ENCODE assay signal across 12 cellular contexts in genomic region chr19:35207391-35207871, GRCh38. TPM values are rescaled to one million over a fixed set of nuclear protein-coding genes. Genes with fewer than 3 reads are reported as not detected.
DNase-seq lines count a peak whose midpoint lies in the region; ATAC-seq, FAIRE-seq and TF ChIP-seq lines count a peak whose summit lies in the region.
"Had no signal": no experiment of that assay in that cellular context is flagged by ENCODE, and none has a peak within 500 bp of the region (broad histone marks: within the 10 kb centered on the region; RNA-seq: fewer than 3 reads in every experiment).

No MANE protein-coding gene starts in this region.

- H3K36me3 Mint-ChIP-seq in T-cell (no peaks in the 10 kb centered on the region), Caco-2 (ENCODE audit: insufficient read depth, unreplicated experiment) (no peaks in the 10 kb centered on the region)
- no peaks in the 10 kb centered on the region for H3K36me3 Mint-ChIP-seq in activated naive CD4-positive, alpha-beta T cell treated with anti-CD3 and anti-CD28 coated beads, Interleukin-2, amount 50 U/mL, for 24 hours
- peaks cover 0 to 22% (median 4%) of the 10 kb centered on the region in 5 donors for H3K36me3 Mint-ChIP-seq in naive thymus-derived CD4-positive, alpha-beta T cell

- POLR2A ChIA-PET in T-cell (lab: Charles Lee), result interaction anchor here (0.5 to 0.6 kb wide), 2 partner anchors 28 to 173 kb away, joined by 3 to 4 read pairs; no protein-coding TSS in a partner anchor
- POLR2A ChIA-PET in naive thymus-derived CD4-positive, alpha-beta T cell (lab: Charles Lee), result interaction anchor here (0.8 to 3.3 kb wide), 10 partner anchors 8 to 193 kb away, joined by 3 to 23 read pairs (median 6); partner anchors contain the start of gene FXYD5
- POLR2A ChIA-PET in Caco-2 (lab: Charles Lee), result no interaction called here

- no peak for TF ChIP-seq CTCF in DOHH2 (IDR thresholded peaks at IDR 0.05; ENCODE audit: low read depth, low read length, poor library complexity, severe bottlenecking)
- TF ChIP-seq CTCF in Caco-2 (IDR thresholded peaks at IDR 0.05; ENCODE audit: insufficient read depth in 1 of 2, low read depth in 1 of 2, low read length in 1 of 2, severe bottlenecking in 1 of 2, unreplicated experiment in 1 of 2), result no peak

- H3K4me3 ChIP-seq in DOHH2 (ENCODE audit: low read length), result no peak overlapping the region
- H3K4me3 ChIP-seq in naive thymus-derived CD4-positive, alpha-beta T cell (ENCODE audit: low read length), result no peak overlapping the region
- H3K4me3 ChIP-seq in Caco-2 (ENCODE audit: low read depth, low read length), result no peak overlapping the region
- H3K4me3 ChIP-seq: thoracic aorta had no signal

- peak in 8 of 34 experiments; percentile 15 to 49 (median 28) for DNase-seq in T-cell
- DNase-seq in naive thymus-derived CD4-positive, alpha-beta T cell, result peak in 6 of 9 donors; percentile 33 to 68 (median 50)
- DNase-seq in Caco-2, result no peak
- no peak for DNase-seq in RCC 7860 (ENCODE audit: low spot score)
- no peak for DNase-seq in medulla oblongata (ENCODE audit: extremely low spot score)
- DNase-seq: Kasumi-1, T1000 had no signal

- H3K4me1 Mint-ChIP-seq in T-cell (peaks cover 86 to 92% (median 87%) of the 10 kb centered on the region in 3 donors), Caco-2 (ENCODE audit: low read depth, unreplicated experiment) (peaks cover 7% of the 10 kb centered on the region)
- H3K4me1 Mint-ChIP-seq in activated naive CD4-positive, alpha-beta T cell treated with anti-CD3 and anti-CD28 coated beads, Interleukin-2, amount 50 U/mL, for 24 hours, result peaks cover 84% of the 10 kb centered on the region
- H3K4me1 Mint-ChIP-seq in naive thymus-derived CD4-positive, alpha-beta T cell, result peaks cover 50 to 95% (median 85%) of the 10 kb centered on the region in 7 donors

- H3K9me2 ChIP-seq in DOHH2 (replicated peaks; ENCODE audit: control insufficient read depth, low read length), result no peaks in the 10 kb centered on the region

- H3K27ac Mint-ChIP-seq in T-cell (peak overlapping the region; percentile 98 to 99), Caco-2 (ENCODE audit: unreplicated experiment) (no peak overlapping the region)
- peak overlapping the region; percentile 88 for H3K27ac Mint-ChIP-seq in activated naive CD4-positive, alpha-beta T cell treated with anti-CD3 and anti-CD28 coated beads, Interleukin-2, amount 50 U/mL, for 24 hours
- peak overlapping the region; percentile 93 to 100 (median 99) for H3K27ac Mint-ChIP-seq in naive thymus-derived CD4-positive, alpha-beta T cell

- CTCF ChIA-PET in T-cell (lab: Charles Lee) (no interaction called here), Caco-2 (lab: Charles Lee) (no interaction called here)
- CTCF ChIA-PET in naive thymus-derived CD4-positive, alpha-beta T cell (lab: Charles Lee), result interaction anchor here (1.7 kb wide), 1 partner anchor 8 kb away, joined by 8 read pairs; no protein-coding TSS in a partner anchor

- no TSS peak for BruUV-seq in Caco-2 (replicated peaks; lab: Mats Ljungman, UMichigan)

- H3K27me3 ChIP-seq in DOHH2 (ENCODE audit: control insufficient read depth, low read length) (no peaks in the 10 kb centered on the region), Caco-2 (replicated peaks; ENCODE audit: control insufficient read depth, insufficient read depth, low read length) (no peaks in the 10 kb centered on the region)
- no peaks in the 10 kb centered on the region for H3K27me3 ChIP-seq in naive thymus-derived CD4-positive, alpha-beta T cell (ENCODE audit: control insufficient read depth in 2 of 2, insufficient read depth in 2 of 2, low read length in 2 of 2)

- ATAC-seq in T-cell (replicated peaks in 1 of 4), result peak in 3 of 4 experiments; percentile 1 to 8 (median 2)
- ATAC-seq in naive thymus-derived CD4-positive, alpha-beta T cell, result no peak
- no peak for ATAC-seq in GM21717 (IDR thresholded peaks at IDR 0.05; ENCODE audit: unreplicated experiment)

- H3K4me1 ChIP-seq in DOHH2 (ENCODE audit: control insufficient read depth, low read length), result peaks cover 70% of the 10 kb centered on the region
- peaks cover 69 to 74% of the 10 kb centered on the region in 2 donors for H3K4me1 ChIP-seq in naive thymus-derived CD4-positive, alpha-beta T cell (ENCODE audit: control insufficient read depth in 2 of 2, insufficient read depth in 2 of 2, low read length in 2 of 2)
- no peaks in the 10 kb centered on the region for H3K4me1 ChIP-seq in Caco-2

- peaks cover 0 to 4% (median 3%) of the 10 kb centered on the region in 3 donors for H3K9me3 Mint-ChIP-seq in T-cell
- H3K9me3 Mint-ChIP-seq in activated naive CD4-positive, alpha-beta T cell treated with anti-CD3 and anti-CD28 coated beads, Interleukin-2, amount 50 U/mL, for 24 hours, result peaks cover 7% of the 10 kb centered on the region
- peaks cover 0 to 15% (median 3%) of the 10 kb centered on the region in 11 donors for H3K9me3 Mint-ChIP-seq in naive thymus-derived CD4-positive, alpha-beta T cell
- no peaks in the 10 kb centered on the region for H3K9me3 Mint-ChIP-seq in Caco-2 (ENCODE audit: unreplicated experiment)

- H3K27me3 Mint-ChIP-seq in T-cell, result no peaks in the 10 kb centered on the region
- no peaks in the 10 kb centered on the region for H3K27me3 Mint-ChIP-seq in activated naive CD4-positive, alpha-beta T cell treated with anti-CD3 and anti-CD28 coated beads, Interleukin-2, amount 50 U/mL, for 24 hours
- no peaks in the 10 kb centered on the region for H3K27me3 Mint-ChIP-seq in naive thymus-derived CD4-positive, alpha-beta T cell
- no peaks in the 10 kb centered on the region for H3K27me3 Mint-ChIP-seq in Caco-2 (ENCODE audit: insufficient read depth, unreplicated experiment)

- H3K36me3 ChIP-seq in DOHH2 (ENCODE audit: control insufficient read depth, low read length) (peaks cover 3% of the 10 kb centered on the region; the same call in 1 of the 2 replicates), Caco-2 (ENCODE audit: control insufficient read depth, insufficient read depth, low read length) (no peaks in the 10 kb centered on the region)
- H3K36me3 ChIP-seq in naive thymus-derived CD4-positive, alpha-beta T cell (ENCODE audit: control insufficient read depth in 2 of 3, insufficient read depth in 3 of 3, low read length in 3 of 3), result no peaks in the 10 kb centered on the region
- H3K36me3 ChIP-seq: thoracic aorta had no signal

- peaks cover 25% of the 10 kb centered on the region for H3F3A ChIP-seq in DOHH2 (ENCODE audit: control insufficient read depth, insufficient read depth)

- H3K4me3 Mint-ChIP-seq in T-cell, result peak overlapping the region; percentile 13 to 72 (median 43)
- no peak overlapping the region for H3K4me3 Mint-ChIP-seq in activated naive CD4-positive, alpha-beta T cell treated with anti-CD3 and anti-CD28 coated beads, Interleukin-2, amount 50 U/mL, for 24 hours
- peak overlapping the region in 8 of 10 donors; percentile 39 to 78 (median 58) for H3K4me3 Mint-ChIP-seq in naive thymus-derived CD4-positive, alpha-beta T cell
- no peak overlapping the region for H3K4me3 Mint-ChIP-seq in Caco-2 (ENCODE audit: unreplicated experiment)

- intact Hi-C loops in naive thymus-derived CD4-positive, alpha-beta T cell (cut with micrococcal nuclease), result loop anchor here in 1 of 2 donors (2.0 kb wide), 1 partner anchor 61 kb away; the partner anchor contains the start of gene USF2
- intact Hi-C loops in Caco-2 (cut with micrococcal nuclease; ENCODE audit: unreplicated experiment), result no loop called here

- no peaks in the 10 kb centered on the region for H3K9me3 ChIP-seq in DOHH2 (ENCODE audit: control insufficient read depth, insufficient read depth, low read length)
- H3K9me3 ChIP-seq in naive thymus-derived CD4-positive, alpha-beta T cell (ENCODE audit: control insufficient read depth in 2 of 3, low read length in 3 of 3), result peaks cover 0 to 5% (median 0%) of the 10 kb centered on the region in 3 experiments
- H3K9me3 ChIP-seq in Caco-2, result no peaks in the 10 kb centered on the region; the same call in 1 of the 2 replicates
- H3K9me3 ChIP-seq: thoracic aorta had no signal

- H3K27ac ChIP-seq in DOHH2 (ENCODE audit: low read depth, low read length), result peak overlapping the region; percentile 16; the same call in 1 of the 2 replicates
- H3K27ac ChIP-seq in naive thymus-derived CD4-positive, alpha-beta T cell (ENCODE audit: low read depth, low read length), result peak overlapping the region; percentile 87
- H3K27ac ChIP-seq: thoracic aorta had no signal

- peak overlapping the region; percentile 65; the same call in 1 of the 2 replicates for H3K4me2 ChIP-seq in DOHH2 (ENCODE audit: low read length)

- FAIRE-seq in RCC 7860 (lab: Jason Lieb, UNC), result no peak

- no peaks in the 10 kb centered on the region for H4K20me1 ChIP-seq in DOHH2 (ENCODE audit: control insufficient read depth, insufficient read depth, low read depth, low read length)

- H3K79me2 ChIP-seq in DOHH2 (ENCODE audit: control insufficient read depth, low read length), result no peaks in the 10 kb centered on the region

RNA-seq across cellular contexts. Expression of gene FAM187B, which starts 21.1 kb away (rescaled TPM):
- total RNA-seq in T-cell (not detected), Caco-2 (2022) (not detected in 2 replicates)
- not detected for total RNA-seq in naive thymus-derived CD4-positive, alpha-beta T cell
- polyA plus RNA-seq in naive thymus-derived CD4-positive, alpha-beta T cell, result not detected
- total RNA-seq: fibroblast of villous mesenchyme, thoracic aorta had no signal

RNA-seq across cellular contexts. Expression of gene LSR, which starts 41.4 kb away (rescaled TPM):
- 10 to 100 TPM; 36.8 to 64.9 (median 57.4) TPM for total RNA-seq in T-cell
- 10 to 100 TPM in 4 of 5 experiments, 1 to 10 TPM in 1; 4.6 to 59.3 (median 25.1) TPM for total RNA-seq in naive thymus-derived CD4-positive, alpha-beta T cell
- polyA plus RNA-seq in naive thymus-derived CD4-positive, alpha-beta T cell, result 10 to 100 TPM; 23.4 to 39.1 TPM
- 172 and 197 TPM in 2 replicates for total RNA-seq in Caco-2 (2022)

RNA-seq across cellular contexts. Expression of gene FXYD5, which starts 52.9 kb away (rescaled TPM):
- 100 to 1,000 TPM; 440 to 616 (median 504) TPM for total RNA-seq in T-cell
- 100 to 1,000 TPM; 362 to 458 (median 387) TPM for total RNA-seq in naive thymus-derived CD4-positive, alpha-beta T cell
- 100 to 1,000 TPM; 464 to 575 TPM for polyA plus RNA-seq in naive thymus-derived CD4-positive, alpha-beta T cell
- total RNA-seq in Caco-2 (2022), result 20.2 and 20.4 TPM in 2 replicates

Comparison
In these comparisons a context has a peak if more than half of its experiments do, and no peak if none do; other contexts are left out.
1. ATAC-seq: peak in T-cell (3 of 4); none in naive thymus-derived CD4-positive, alpha-beta T cell (single experiment) and GM21717 (single experiment).
2. DNase-seq: peak in naive thymus-derived CD4-positive, alpha-beta T cell (6 of 9); none in Caco-2 (0 of 2), RCC 7860 (single experiment) and medulla oblongata (single experiment).
3. H3K4me3 Mint-ChIP-seq: peak in T-cell (3 of 3) and naive thymus-derived CD4-positive, alpha-beta T cell (8 of 10); none in activated naive CD4-positive, alpha-beta T cell treated with anti-CD3 and anti-CD28 coated beads, Interleukin-2, amount 50 U/mL, for 24 hours (single experiment) and Caco-2 (single experiment).
4. RNA of gene FXYD5, which starts 52.9 kb away (total RNA-seq): 440 to 616 TPM in T-cell and 362 to 458 TPM in naive thymus-derived CD4-positive, alpha-beta T cell; 20.2 to 20.4 TPM in Caco-2; every median in the first group is over 10 times any median in the second.